In genomic region chr3:123774474-123774873, GRCh38 we compare ENCODE assay signal across 24 cellular contexts.
"Had no signal": no experiment of that assay in that cellular context is flagged by ENCODE, and none has a peak within 500 bp of the region (broad histone marks: within the 10 kb centered on the region; RNA-seq: fewer than 3 reads in every experiment).

No MANE protein-coding gene starts in this region.

- H3K9me3 ChIP-seq: left lung, ovary, right lobe of liver, SJCRH30, spleen, upper lobe of left lung had no signal

- H3K4me1 Mint-ChIP-seq: naive B cell; stimulated activated naive B cell treated with anti-CD40 and anti-IgM and Interleukin-4, amounts not matched to agents 10 μg/mL and 1 μg/mL and 100 μg/mL, for 72 hours had no signal

- H3K4me3 ChIP-seq: left lung, ovary, right lobe of liver, SJCRH30, spleen, upper lobe of left lung had no signal

- H3K36me3 Mint-ChIP-seq: naive B cell; stimulated activated naive B cell treated with anti-CD40 and anti-IgM and Interleukin-4, amounts not matched to agents 10 μg/mL and 1 μg/mL and 100 μg/mL, for 72 hours had no signal

- H3K4me1 ChIP-seq: foreskin keratinocyte, left lung, spleen had no signal

- H3K27ac ChIP-seq: foreskin keratinocyte, ovary, right lobe of liver, SJCRH30, spleen, VCaP had no signal

- H3K27ac Mint-ChIP-seq: dendritic cell treated with granulocyte-macrophage colony-stimulating factor and Interleukin-4, amounts not matched to agents 40 ng/mL and 50 ng/mL, for 4 days; naive B cell; stimulated activated naive B cell treated with anti-CD40 and anti-IgM and Interleukin-4, amounts not matched to agents 10 μg/mL and 1 μg/mL and 100 μg/mL, for 72 hours had no signal

- H3K9me3 Mint-ChIP-seq: dendritic cell treated with granulocyte-macrophage colony-stimulating factor and Interleukin-4, amounts not matched to agents 40 ng/mL and 50 ng/mL, for 4 days; naive B cell; neural crest cell; stimulated activated naive B cell treated with anti-CD40 and anti-IgM and Interleukin-4, amounts not matched to agents 10 μg/mL and 1 μg/mL and 100 μg/mL, for 72 hours had no signal

- DNase-seq: activated CD4-positive, alpha-beta T cell treated with anti-CD3 and anti-CD28 coated beads for 1 hour; activated CD8-positive, alpha-beta memory T cell treated with anti-CD3 and anti-CD28 coated beads for 24 hours; activated CD8-positive, alpha-beta memory T cell treated with anti-CD3 and anti-CD28 coated beads, Interleukin-2, amount 50 U/mL, for 48 hours; activated effector memory CD4-positive, alpha-beta T cell treated with anti-CD3 and anti-CD28 coated beads, Interleukin-2, amount 50 U/mL, for 16 hours; activated naive CD4-positive, alpha-beta T cell treated with anti-CD3 and anti-CD28 coated beads, Interleukin-2, amount 50 U/mL, for 16 hours; activated T-cell treated with anti-CD3 and anti-CD28 coated beads, Interleukin-2, amount 50 U/mL, for 48 hours; cerebellar nuclear complex; effector CD8-positive, alpha-beta T cell; foreskin keratinocyte; glutamatergic neuron; mammary epithelial cell; naive B cell; ovary; right lobe of liver; SJCRH30; spleen; stimulated activated naive B cell treated with anti-CD40 and anti-IgM and Interleukin-4, amounts not matched to agents 10 μg/mL and 1 μg/mL and 100 μg/mL, for 72 hours; SW 1271; T-helper 2 cell; upper lobe of left lung had no signal

- ATAC-seq: foreskin keratinocyte; stimulated activated naive B cell treated with anti-CD40 and anti-IgM and Interleukin-4, amounts not matched to agents 10 μg/mL and 1 μg/mL and 100 μg/mL, for 72 hours had no signal

- H3K36me3 ChIP-seq: left lung, ovary, right lobe of liver, SJCRH30, spleen, upper lobe of left lung had no signal

- H3K27me3 ChIP-seq: foreskin keratinocyte, left lung, right lobe of liver, SJCRH30, spleen, upper lobe of left lung had no signal

- H3K4me3 Mint-ChIP-seq: dendritic cell treated with granulocyte-macrophage colony-stimulating factor and Interleukin-4, amounts not matched to agents 40 ng/mL and 50 ng/mL, for 4 days; naive B cell; neural crest cell; stimulated activated naive B cell treated with anti-CD40 and anti-IgM and Interleukin-4, amounts not matched to agents 10 μg/mL and 1 μg/mL and 100 μg/mL, for 72 hours had no signal

- H3K27me3 Mint-ChIP-seq: dendritic cell treated with granulocyte-macrophage colony-stimulating factor and Interleukin-4, amounts not matched to agents 40 ng/mL and 50 ng/mL, for 4 days; naive B cell; stimulated activated naive B cell treated with anti-CD40 and anti-IgM and Interleukin-4, amounts not matched to agents 10 μg/mL and 1 μg/mL and 100 μg/mL, for 72 hours had no signal
